29 cellular contexts compared by ENCODE assay signal in the genomic region with DNA sequence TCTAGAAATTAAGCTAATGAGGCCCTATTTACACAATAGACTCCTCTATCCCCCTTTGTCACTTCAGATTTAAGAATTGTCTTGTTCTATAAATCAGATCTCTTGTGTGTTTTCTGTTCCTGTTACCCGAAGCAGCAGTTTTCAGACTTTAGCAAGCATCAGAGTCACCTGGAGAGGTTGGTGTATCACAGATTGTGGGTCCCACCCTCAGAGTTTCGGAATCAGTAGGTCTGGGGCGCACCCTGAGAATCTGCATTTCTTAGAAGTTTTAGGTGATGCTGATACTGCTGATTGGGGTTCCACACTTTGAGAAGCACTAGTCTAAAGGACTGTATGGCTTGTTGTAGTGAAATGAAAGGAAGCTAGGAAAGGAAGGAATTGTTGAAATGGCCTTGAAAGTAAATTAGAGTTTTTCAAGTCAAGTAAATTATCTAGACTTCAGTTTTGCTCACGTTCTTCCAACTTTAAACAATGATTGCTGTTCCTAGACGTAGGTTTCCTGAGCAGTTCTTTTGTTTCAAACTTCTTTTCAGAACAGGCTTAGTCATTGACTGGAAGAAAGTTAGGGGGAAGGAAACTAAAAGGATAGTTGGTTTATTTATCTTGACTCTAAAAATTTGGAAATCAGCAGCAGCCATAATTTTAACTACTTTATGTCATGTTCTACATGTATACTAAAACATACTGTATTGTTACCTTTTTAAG. TPM values are rescaled to one million over a fixed set of nuclear protein-coding genes. Genes with fewer than 3 reads are reported as not detected.
DNase-seq lines count a peak whose midpoint lies in the region; ATAC-seq and TF ChIP-seq lines count a peak whose summit lies in the region.
"Had no signal": no experiment of that assay in that cellular context is flagged by ENCODE, and none has a peak within 500 bp of the region (broad histone marks: within the 10 kb centered on the region; RNA-seq: fewer than 3 reads in every experiment).

No MANE protein-coding gene starts in this region.

- peak overlapping the region; percentile 91 for H3K27ac ChIP-seq in foreskin keratinocyte
- H3K27ac ChIP-seq: breast epithelium, heart right ventricle, lower lobe of right lung, Peyer's patch had no signal

- H3K27me3 Mint-ChIP-seq in activated CD4-positive, alpha-beta memory T cell treated with anti-CD3 and anti-CD28 coated beads for 36 hours: no peaks in the 10 kb centered on the region
- H3K27me3 Mint-ChIP-seq in activated CD4-positive, alpha-beta memory T cell treated with anti-CD3 and anti-CD28 coated beads, Interleukin-2, amount 10 ng/mL, durations not matched to agents 7 days and 5 days: no peaks in the 10 kb centered on the region
- H3K27me3 Mint-ChIP-seq in stimulated activated naive B cell treated with anti-CD40 and anti-IgM and Interleukin-4, amounts not matched to agents 10 μg/mL and 1 μg/mL and 100 μg/mL, for 72 hours: no peaks in the 10 kb centered on the region
- H3K27me3 Mint-ChIP-seq: CD4-positive, alpha-beta memory T cell; natural killer cell treated with Interleukin-12 subunit alpha and Interleukin-12 subunit beta and Interleukin-15 and Interleukin-18, amount 100 ng/mL, for 72 hours; stimulated activated memory B cell treated with anti-CD40 and anti-IgM and Interleukin-4, amounts not matched to agents 10 μg/mL and 1 μg/mL and 100 μg/mL, for 72 hours; type B pancreatic cell had no signal

- intact Hi-C loops in activated CD4-positive, alpha-beta memory T cell treated with anti-CD3 and anti-CD28 coated beads for 36 hours (cut with micrococcal nuclease): no loop called here
- intact Hi-C loops in left ventricle myocardium superior (cut with micrococcal nuclease): no loop called here

- peaks cover 41% of the 10 kb centered on the region for H3K4me1 Mint-ChIP-seq in activated CD4-positive, alpha-beta memory T cell treated with anti-CD3 and anti-CD28 coated beads for 36 hours (ENCODE audit: low read depth)
- H3K4me1 Mint-ChIP-seq in activated CD4-positive, alpha-beta memory T cell treated with anti-CD3 and anti-CD28 coated beads, Interleukin-2, amount 10 ng/mL, durations not matched to agents 7 days and 5 days: peaks cover 40% of the 10 kb centered on the region
- H3K4me1 Mint-ChIP-seq in stimulated activated naive B cell treated with anti-CD40 and anti-IgM and Interleukin-4, amounts not matched to agents 10 μg/mL and 1 μg/mL and 100 μg/mL, for 72 hours: peaks cover 14 to 20% of the 10 kb centered on the region in 2 donors

- CTCF ChIA-PET in activated CD4-positive, alpha-beta memory T cell treated with anti-CD3 and anti-CD28 coated beads for 36 hours (lab: Charles Lee): interaction anchor here (2.3 kb wide), 1 partner anchor 8 kb away, joined by 8 read pairs; no protein-coding TSS in a partner anchor
- CTCF ChIA-PET in activated CD4-positive, alpha-beta memory T cell treated with anti-CD3 and anti-CD28 coated beads, Interleukin-2, amount 10 ng/mL, durations not matched to agents 7 days and 5 days (lab: Charles Lee): no interaction called here

- POLR2A ChIA-PET in activated CD4-positive, alpha-beta memory T cell treated with anti-CD3 and anti-CD28 coated beads for 36 hours (lab: Charles Lee): interaction anchor here (1.6 kb wide), 1 partner anchor 16 kb away, joined by 7 read pairs; a partner anchor contains a TSS
- POLR2A ChIA-PET in activated CD4-positive, alpha-beta memory T cell treated with anti-CD3 and anti-CD28 coated beads, Interleukin-2, amount 10 ng/mL, durations not matched to agents 7 days and 5 days (lab: Charles Lee): interaction anchor here (0.7 to 4.6 kb wide), 3 partner anchors 15 to 23 kb away, joined by 4 to 33 read pairs (median 6); a partner anchor contains a TSS

- no peak for TF ChIP-seq CTCF in foreskin keratinocyte (conservative IDR thresholded peaks at IDR 0.05)

- peak overlapping the region; percentile 15 for H3K27ac Mint-ChIP-seq in activated CD4-positive, alpha-beta memory T cell treated with anti-CD3 and anti-CD28 coated beads for 36 hours
- H3K27ac Mint-ChIP-seq in activated CD4-positive, alpha-beta memory T cell treated with anti-CD3 and anti-CD28 coated beads, Interleukin-2, amount 10 ng/mL, durations not matched to agents 7 days and 5 days: no peak overlapping the region
- H3K27ac Mint-ChIP-seq in stimulated activated naive B cell treated with anti-CD40 and anti-IgM and Interleukin-4, amounts not matched to agents 10 μg/mL and 1 μg/mL and 100 μg/mL, for 72 hours: peak overlapping the region; percentile 31
- H3K27ac Mint-ChIP-seq: GM23338; stimulated activated memory B cell treated with anti-CD40 and anti-IgM and Interleukin-4, amounts not matched to agents 10 μg/mL and 1 μg/mL and 100 μg/mL, for 72 hours; type B pancreatic cell had no signal

- no peaks in the 10 kb centered on the region for H3K27me3 ChIP-seq in foreskin keratinocyte
- H3K27me3 ChIP-seq: breast epithelium, heart right ventricle, Peyer's patch had no signal

- no peak overlapping the region for H3K4me3 Mint-ChIP-seq in activated CD4-positive, alpha-beta memory T cell treated with anti-CD3 and anti-CD28 coated beads for 36 hours
- no peak overlapping the region for H3K4me3 Mint-ChIP-seq in activated CD4-positive, alpha-beta memory T cell treated with anti-CD3 and anti-CD28 coated beads, Interleukin-2, amount 10 ng/mL, durations not matched to agents 7 days and 5 days
- no peak overlapping the region for H3K4me3 Mint-ChIP-seq in stimulated activated naive B cell treated with anti-CD40 and anti-IgM and Interleukin-4, amounts not matched to agents 10 μg/mL and 1 μg/mL and 100 μg/mL, for 72 hours
- H3K4me3 Mint-ChIP-seq: CD4-positive, alpha-beta memory T cell; GM23338; natural killer cell treated with Interleukin-12 subunit alpha and Interleukin-12 subunit beta and Interleukin-15 and Interleukin-18, amount 100 ng/mL, for 72 hours; stimulated activated memory B cell treated with anti-CD40 and anti-IgM and Interleukin-4, amounts not matched to agents 10 μg/mL and 1 μg/mL and 100 μg/mL, for 72 hours; type B pancreatic cell had no signal

- H3K36me3 Mint-ChIP-seq in activated CD4-positive, alpha-beta memory T cell treated with anti-CD3 and anti-CD28 coated beads for 36 hours: peaks cover 31% of the 10 kb centered on the region
- peaks cover 72% of the 10 kb centered on the region for H3K36me3 Mint-ChIP-seq in activated CD4-positive, alpha-beta memory T cell treated with anti-CD3 and anti-CD28 coated beads, Interleukin-2, amount 10 ng/mL, durations not matched to agents 7 days and 5 days (ENCODE audit: low read depth)
- peaks cover 26 to 62% of the 10 kb centered on the region in 2 donors for H3K36me3 Mint-ChIP-seq in stimulated activated naive B cell treated with anti-CD40 and anti-IgM and Interleukin-4, amounts not matched to agents 10 μg/mL and 1 μg/mL and 100 μg/mL, for 72 hours

- ATAC-seq in foreskin keratinocyte: no peak
- ATAC-seq in stimulated activated naive B cell treated with anti-CD40 and anti-IgM and Interleukin-4, amounts not matched to agents 10 μg/mL and 1 μg/mL and 100 μg/mL, for 72 hours (replicated peaks): no peak
- ATAC-seq in left ventricle myocardium superior: no peak
- ATAC-seq: GM23338; heart right ventricle; K562; lower lobe of right lung; natural killer cell treated with Interleukin-12 subunit alpha and Interleukin-12 subunit beta and Interleukin-15 and Interleukin-18, amount 100 ng/mL, for 72 hours; stimulated activated memory B cell treated with anti-CD40 and anti-IgM and Interleukin-4, amounts not matched to agents 10 μg/mL and 1 μg/mL and 100 μg/mL, for 72 hours had no signal

- H3K4me1 ChIP-seq in foreskin keratinocyte: peaks cover 37% of the 10 kb centered on the region
- H3K4me1 ChIP-seq: breast epithelium, lower lobe of right lung, Peyer's patch had no signal

- peaks cover 6% of the 10 kb centered on the region for H3K9me3 Mint-ChIP-seq in activated CD4-positive, alpha-beta memory T cell treated with anti-CD3 and anti-CD28 coated beads for 36 hours
- no peaks in the 10 kb centered on the region for H3K9me3 Mint-ChIP-seq in activated CD4-positive, alpha-beta memory T cell treated with anti-CD3 and anti-CD28 coated beads, Interleukin-2, amount 10 ng/mL, durations not matched to agents 7 days and 5 days
- H3K9me3 Mint-ChIP-seq in stimulated activated naive B cell treated with anti-CD40 and anti-IgM and Interleukin-4, amounts not matched to agents 10 μg/mL and 1 μg/mL and 100 μg/mL, for 72 hours: peaks cover 0 to 8% of the 10 kb centered on the region in 2 donors
- H3K9me3 Mint-ChIP-seq: GM23338; stimulated activated memory B cell treated with anti-CD40 and anti-IgM and Interleukin-4, amounts not matched to agents 10 μg/mL and 1 μg/mL and 100 μg/mL, for 72 hours; type B pancreatic cell had no signal

- DNase-seq in activated CD4-positive, alpha-beta memory T cell treated with anti-CD3 and anti-CD28 coated beads for 36 hours: no peak
- no peak for DNase-seq in activated CD4-positive, alpha-beta memory T cell treated with anti-CD3 and anti-CD28 coated beads, Interleukin-2, amount 10 ng/mL, durations not matched to agents 7 days and 5 days
- peak; percentile 26 for DNase-seq in astrocyte of the hippocampus (ENCODE audit: low read depth, low spot score)
- no peak for DNase-seq in foreskin keratinocyte
- no peak for DNase-seq in stimulated activated naive B cell treated with anti-CD40 and anti-IgM and Interleukin-4, amounts not matched to agents 10 μg/mL and 1 μg/mL and 100 μg/mL, for 72 hours
- no peak for DNase-seq in NCI-H774 (lab: John Stamatoyannopoulos, UW)
- no peak for DNase-seq in cortex of kidney (lab: John Stamatoyannopoulos, UW)
- DNase-seq in left ventricle myocardium superior: no peak
- DNase-seq: activated CD4-positive, alpha-beta T cell treated with anti-CD3 and anti-CD28 coated beads for 48 hours; activated naive CD4-positive, alpha-beta T cell treated with Interleukin-2 at 50 U/mL for 16 hours; activated T-cell treated with anti-CD3 and anti-CD28 coated beads, Interleukin-2, amount 50 U/mL, for 48 hours; CD4-positive, alpha-beta memory T cell; foreskin fibroblast; heart right ventricle; lower lobe of right lung; NCI-H1092; NCI-H1694; NCI-H446; NCI-H82; occipital lobe; Peyer's patch; SIG-M5; T-helper 9 cell had no signal

RNA-seq across cellular contexts. Expression of a gene that starts 15.7 kb away (rescaled TPM):
- 10 to 100 TPM; 23.7 to 24.9 TPM for total RNA-seq in activated CD4-positive, alpha-beta memory T cell treated with anti-CD3 and anti-CD28 coated beads for 36 hours
- 10 to 100 TPM; 27.3 to 29.3 TPM for total RNA-seq in activated CD4-positive, alpha-beta memory T cell treated with anti-CD3 and anti-CD28 coated beads, Interleukin-2, amount 10 ng/mL, durations not matched to agents 7 days and 5 days
- 20.6 and 28.0 TPM in 2 replicates for total RNA-seq in foreskin keratinocyte
- 16.8 and 20.6 TPM in 2 replicates for polyA plus RNA-seq in foreskin keratinocyte
- total RNA-seq in left ventricle myocardium superior: 15.2 TPM
